8 cellular contexts compared by ENCODE assay signal in the genomic region with DNA sequence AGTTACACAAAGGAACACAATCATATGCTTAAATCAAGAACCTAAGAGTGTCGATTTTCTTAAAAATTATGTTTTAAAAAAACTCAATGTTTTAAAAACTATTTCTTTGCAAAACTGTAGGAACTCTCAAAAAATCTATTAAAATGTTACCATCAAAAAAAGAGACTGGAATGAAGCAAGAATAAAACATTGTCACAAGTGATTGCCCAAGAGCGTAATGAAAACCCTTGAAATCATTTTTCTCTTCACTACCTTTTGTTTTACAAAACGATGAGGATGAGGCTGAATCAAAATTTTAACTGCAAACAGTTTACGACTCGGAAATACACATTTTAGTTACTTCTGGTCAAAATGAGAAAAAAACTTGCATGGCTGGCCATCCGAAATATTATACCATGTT. TPM values are rescaled to one million over a fixed set of nuclear protein-coding genes. Genes with fewer than 3 reads are reported as not detected.
DNase-seq lines count a peak whose midpoint lies in the region; ATAC-seq and TF ChIP-seq lines count a peak whose summit lies in the region.

No MANE protein-coding gene starts in this region.

- no peak overlapping the region for H2AFZ ChIP-seq in SU-DHL-6 (ENCODE audit: low read depth, low read length, severe bottlenecking)

- TF ChIP-seq CTCF in GM06990 (IDR thresholded peaks at IDR 0.05; ENCODE audit: insufficient read depth, low read length, poor library complexity, severe bottlenecking) (no peak), SU-DHL-6 (IDR thresholded peaks at IDR 0.05; ENCODE audit: insufficient read depth, low read length, poor library complexity, severe bottlenecking) (no peak), fibroblast of the aortic adventitia (IDR thresholded peaks at IDR 0.05; ENCODE audit: insufficient read depth, low read length) (no peak)

- H3K27ac ChIP-seq in SU-DHL-6 (ENCODE audit: low read depth, low read length) (peak overlapping the region; percentile 94; the same call in 1 of the 2 replicates), rectal smooth muscle tissue (ENCODE audit: low read depth, low read length) (no peak overlapping the region)

- H3K36me3 ChIP-seq in GM06990 (ENCODE audit: control insufficient read depth, insufficient read depth, low read length): peaks cover under 1% of the 10 kb centered on the region; the same call in 1 of the 2 replicates
- H3K36me3 ChIP-seq in SU-DHL-6 (ENCODE audit: low read length): peaks cover 13% of the 10 kb centered on the region
- peaks cover under 1% of the 10 kb centered on the region for H3K36me3 ChIP-seq in rectal smooth muscle tissue (ENCODE audit: control insufficient read depth, insufficient read depth, low read length)

- H4K20me1 ChIP-seq in SU-DHL-6 (ENCODE audit: low read depth, low read length): peaks cover 43% of the 10 kb centered on the region

- peaks cover 11% of the 10 kb centered on the region for H3F3A ChIP-seq in SU-DHL-6 (ENCODE audit: insufficient read depth)

- H3K9me3 ChIP-seq in SU-DHL-6 (ENCODE audit: insufficient read depth, low read length): no peaks in the 10 kb centered on the region

- peaks cover 18% of the 10 kb centered on the region for H3K4me1 ChIP-seq in rectal smooth muscle tissue (ENCODE audit: control insufficient read depth, insufficient read depth, low read length)

- H3K4me3 ChIP-seq in GM06990 (replicated peaks; ENCODE audit: low read depth, low read length) (peak overlapping the region; percentile 82), SU-DHL-6 (ENCODE audit: insufficient read depth, low read length, poor library complexity, severe bottlenecking) (peak overlapping the region; percentile 84), fibroblast of the aortic adventitia (ENCODE audit: low read depth, low read length) (peak overlapping the region; percentile 98), rectal smooth muscle tissue (ENCODE audit: low read length) (peak overlapping the region; percentile 85)

- peak overlapping the region; percentile 92 for H3K4me2 ChIP-seq in SU-DHL-6 (ENCODE audit: low read depth, low read length, poor library complexity, severe bottlenecking)

- H3K79me2 ChIP-seq in SU-DHL-6 (ENCODE audit: insufficient read depth, low read length): peaks cover 90% of the 10 kb centered on the region

- no peak for ATAC-seq in HG02763 (IDR thresholded peaks at IDR 0.05; ENCODE audit: unreplicated experiment)

- H3K9ac ChIP-seq in SU-DHL-6 (ENCODE audit: low read length) (peak overlapping the region; percentile 96), rectal smooth muscle tissue (ENCODE audit: low read length) (peak overlapping the region; percentile 100)

- DNase-seq in GM06990 (ENCODE audit: extremely low read depth, insufficient read length): no peak
- DNase-seq in fibroblast of the aortic adventitia (ENCODE audit: low read depth): peak; percentile 5
- no peak for DNase-seq in NK-92 treated with Interleukin-12 subunit alpha and Interleukin-12 subunit beta, amount 100 ng/mL, for 24 hours (lab: John Stamatoyannopoulos, UW)
- DNase-seq in stimulated activated CD4-positive, alpha-beta T cell treated with anti-CD3 and anti-CD28 coated beads, Interleukin-1b, Interleukin-23, amount 100 ng/mL, for 48 hours: no peak
- no peak for DNase-seq in NCI-H1694 treated with DMSO at 0.1 percent for 48 hours (lab: John Stamatoyannopoulos, UW)

- H3K27me3 ChIP-seq in GM06990 (replicated peaks; ENCODE audit: control insufficient read depth, insufficient read depth, low read length): no peaks in the 10 kb centered on the region
- H3K27me3 ChIP-seq in SU-DHL-6 (ENCODE audit: low read length): no peaks in the 10 kb centered on the region
- H3K27me3 ChIP-seq in rectal smooth muscle tissue (ENCODE audit: control insufficient read depth, insufficient read depth, low read length): no peaks in the 10 kb centered on the region

- H3K9me2 ChIP-seq in SU-DHL-6 (replicated peaks; ENCODE audit: insufficient read depth, low read length): no peaks in the 10 kb centered on the region

RNA-seq across cellular contexts. Expression of a gene that starts 0.9 kb away (rescaled TPM):
- 71.8 and 89.9 TPM in 2 replicates for total RNA-seq in fibroblast of the aortic adventitia (ENCODE audit: low replicate concordance)

RNA-seq across cellular contexts. Expression of a gene that starts 1.8 kb away (rescaled TPM):
- 16.4 and 36.2 TPM in 2 replicates for total RNA-seq in fibroblast of the aortic adventitia (ENCODE audit: low replicate concordance)

RNA-seq across cellular contexts. Expression of a gene that starts 53.0 kb away (rescaled TPM):
- 10.1 and 16.0 TPM in 2 replicates for total RNA-seq in fibroblast of the aortic adventitia (ENCODE audit: low replicate concordance)
